ENCODE assay signal across 16 cellular contexts in genomic region chr7:155445606-155446005, GRCh38. TPM values are rescaled to one million over a fixed set of nuclear protein-coding genes. Genes with fewer than 3 reads are reported as not detected.
"Had no signal": no experiment of that assay in that cellular context is flagged by ENCODE, and none has a peak within 500 bp of the region (broad histone marks: within the 10 kb centered on the region; RNA-seq: fewer than 3 reads in every experiment).

No MANE protein-coding gene starts in this region.

RNA-seq across cellular contexts. Expression of gene EN2, which starts 12.3 kb away (rescaled TPM):
- total RNA-seq: activated naive CD4-positive, alpha-beta T cell treated with anti-CD3 and anti-CD28 coated beads for 36 hours; activated naive CD4-positive, alpha-beta T cell treated with anti-CD3 and anti-CD28 coated beads, Interleukin-2, amount 50 U/mL, for 72 hours; activated naive CD8-positive, alpha-beta T cell treated with anti-CD3 and anti-CD28 coated beads for 36 hours; activated naive CD8-positive, alpha-beta T cell treated with anti-CD3 and anti-CD28 coated beads, Interleukin-2, amount 10 ng/mL, durations not matched to agents 7 days and 5 days; activated T-cell treated with anti-CD3 and anti-CD28 coated beads, Interleukin-2, amount 50 U/mL, for 4 hours; activated T-cell treated with anti-CD3 and anti-CD28 coated beads, Interleukin-2, amount 50 U/mL, for 72 hours; activated T-helper 1 cell treated with anti-CD3 and anti-CD28 coated beads, Interleukin-12 subunit alpha, Interleukin-12 subunit beta, Interleukin-2, Interleukin-4 antibody, amounts not matched to agents 30 ng/mL and 10 ng/mL and 1 ng/mL, durations not matched to agents 14 hours and 24 hours and 36 hours; activated T-helper 17 cell treated with anti-CD3 and anti-CD28 coated beads, Interleukin-2, amount 50 U/mL, for 72 hours; activated T-helper 2 cell treated with anti-CD3 and anti-CD28 coated beads, Interferon-gamma antibody, Interleukin-2, Interleukin-4, amounts not matched to agents 10 μg/mL and 5 μg/mL and 100 μg/mL, durations not matched to agents 14 hours and 24 hours and 36 hours; aorta; ascending aorta; astrocyte; body of pancreas; bronchial epithelial cell; cardiac muscle cell; cardiac septum had no signal
- polyA plus RNA-seq: aorta, cardiac muscle cell had no signal
